ENCODE assay signal across 14 cellular contexts in genomic region chr22:27662359-27663030, GRCh38.
A peak's percentile ranks its signal among the peaks of the same experiment; 100 is the strongest.
DNase-seq lines count a peak whose midpoint lies in the region; ATAC-seq and TF ChIP-seq lines count a peak whose summit lies in the region.
"Had no signal": no experiment of that assay in that cellular context is flagged by ENCODE, and none has a peak within 500 bp of the region (broad histone marks: within the 10 kb centered on the region; RNA-seq: fewer than 3 reads in every experiment).

No MANE protein-coding gene starts in this region.

- H3K27ac ChIP-seq in neural progenitor cell: no peak overlapping the region
- H3K27ac ChIP-seq in CD4-positive, alpha-beta memory T cell (ENCODE audit: low read depth, low read length): no peak overlapping the region
- H3K27ac ChIP-seq: Peyer's patch had no signal

- no peaks in the 10 kb centered on the region for H3F3A ChIP-seq in neural progenitor cell (ENCODE audit: low read depth)

- no peaks in the 10 kb centered on the region for H4K20me1 ChIP-seq in neural progenitor cell (ENCODE audit: low read depth)

- H3K36me3 ChIP-seq in neural progenitor cell: no peaks in the 10 kb centered on the region
- no peaks in the 10 kb centered on the region for H3K36me3 ChIP-seq in CD4-positive, alpha-beta memory T cell (ENCODE audit: insufficient read depth, low read length)
- H3K36me3 ChIP-seq: Peyer's patch had no signal

- H3K27ac Mint-ChIP-seq in natural killer cell treated with Interleukin-12 subunit alpha and Interleukin-12 subunit beta and Interleukin-15 and Interleukin-18, amount 100 ng/mL, for 72 hours: no peak overlapping the region
- H3K27ac Mint-ChIP-seq in natural killer cell (no peak overlapping the region), neural progenitor cell (peak overlapping the region; percentile 70)
- H3K27ac Mint-ChIP-seq in CD4-positive, alpha-beta memory T cell: no peak overlapping the region
- H3K27ac Mint-ChIP-seq: activated naive CD8-positive, alpha-beta T cell treated with anti-CD3 and anti-CD28 coated beads, Interleukin-2, amount 50 U/mL, for 24 hours had no signal

- no peak overlapping the region for H3K9ac ChIP-seq in neural progenitor cell

- no peak for TF ChIP-seq CTCF in natural killer cell (IDR thresholded peaks at IDR 0.05)
- TF ChIP-seq CTCF in neural progenitor cell (IDR thresholded peaks at IDR 0.05): no peak

- no peak overlapping the region for H3K4me3 ChIP-seq in neural progenitor cell
- H3K4me3 ChIP-seq in CD4-positive, alpha-beta memory T cell (ENCODE audit: low read length in 2 of 2): no peak overlapping the region
- H3K4me3 ChIP-seq: Peyer's patch had no signal

- H3K9me3 ChIP-seq in neural progenitor cell (ENCODE audit: low read depth): no peaks in the 10 kb centered on the region
- H3K9me3 ChIP-seq in CD4-positive, alpha-beta memory T cell (ENCODE audit: control insufficient read depth in 1 of 2, low read length in 2 of 2): no peaks in the 10 kb centered on the region
- H3K9me3 ChIP-seq: Peyer's patch had no signal

- peaks cover 11 to 25% of the 10 kb centered on the region in 2 donors for H3K27me3 Mint-ChIP-seq in natural killer cell treated with Interleukin-12 subunit alpha and Interleukin-12 subunit beta and Interleukin-15 and Interleukin-18, amount 100 ng/mL, for 72 hours
- peaks cover 8 to 28% of the 10 kb centered on the region in 2 donors for H3K27me3 Mint-ChIP-seq in natural killer cell (ENCODE audit: low read depth in 2 of 2)
- peaks cover 12% of the 10 kb centered on the region for H3K27me3 Mint-ChIP-seq in neural progenitor cell (ENCODE audit: insufficient read depth, low read depth)
- peaks cover 2% of the 10 kb centered on the region in 2 donors for H3K27me3 Mint-ChIP-seq in CD4-positive, alpha-beta memory T cell
- H3K27me3 Mint-ChIP-seq: activated naive CD8-positive, alpha-beta T cell treated with anti-CD3 and anti-CD28 coated beads, Interleukin-2, amount 50 U/mL, for 24 hours had no signal

- H3K36me3 Mint-ChIP-seq in natural killer cell treated with Interleukin-12 subunit alpha and Interleukin-12 subunit beta and Interleukin-15 and Interleukin-18, amount 100 ng/mL, for 72 hours: no peaks in the 10 kb centered on the region
- H3K36me3 Mint-ChIP-seq in natural killer cell (no peaks in the 10 kb centered on the region), neural progenitor cell (peaks cover 2% of the 10 kb centered on the region)
- no peaks in the 10 kb centered on the region for H3K36me3 Mint-ChIP-seq in CD4-positive, alpha-beta memory T cell

- POLR2A ChIA-PET in CD4-positive, alpha-beta memory T cell (lab: Charles Lee; ENCODE audit: partially characterized antibody): no interaction called here

- ATAC-seq in natural killer cell treated with Interleukin-12 subunit alpha and Interleukin-12 subunit beta and Interleukin-15 and Interleukin-18, amount 100 ng/mL, for 72 hours: peak; percentile 22 to 48
- no peak for ATAC-seq in natural killer cell
- no peak for ATAC-seq in HG03159 (IDR thresholded peaks at IDR 0.05; ENCODE audit: unreplicated experiment)
- no peak for ATAC-seq in HG02840 (IDR thresholded peaks at IDR 0.05; ENCODE audit: low FRiP score, unreplicated experiment)
- ATAC-seq: activated naive CD8-positive, alpha-beta T cell treated with anti-CD3 and anti-CD28 coated beads, Interleukin-2, amount 50 U/mL, for 24 hours had no signal

- H3K79me2 ChIP-seq in neural progenitor cell (ENCODE audit: low read depth): no peaks in the 10 kb centered on the region

- no peak overlapping the region for H2AFZ ChIP-seq in neural progenitor cell (replicated peaks)

- H3K4me1 Mint-ChIP-seq in natural killer cell treated with Interleukin-12 subunit alpha and Interleukin-12 subunit beta and Interleukin-15 and Interleukin-18, amount 100 ng/mL, for 72 hours (ENCODE audit: low read depth in 2 of 2): no peaks in the 10 kb centered on the region
- H3K4me1 Mint-ChIP-seq in natural killer cell (no peaks in the 10 kb centered on the region), neural progenitor cell (peaks cover 29% of the 10 kb centered on the region)
- no peaks in the 10 kb centered on the region for H3K4me1 Mint-ChIP-seq in CD4-positive, alpha-beta memory T cell
- H3K4me1 Mint-ChIP-seq: activated naive CD8-positive, alpha-beta T cell treated with anti-CD3 and anti-CD28 coated beads, Interleukin-2, amount 50 U/mL, for 24 hours had no signal

- no peaks in the 10 kb centered on the region for H3K27me3 ChIP-seq in neural progenitor cell
- H3K27me3 ChIP-seq in CD4-positive, alpha-beta memory T cell (ENCODE audit: insufficient read depth, low read length): no peaks in the 10 kb centered on the region
- H3K27me3 ChIP-seq: Peyer's patch had no signal

- no peak for DNase-seq in natural killer cell treated with Interleukin-12 subunit alpha and Interleukin-12 subunit beta and Interleukin-15 and Interleukin-18, amount 100 ng/mL, for 72 hours (ENCODE audit: low spot score)
- no peak for DNase-seq in natural killer cell
- peak; percentile 91 for DNase-seq in cardiac septum (ENCODE audit: low spot score)
- DNase-seq in neural progenitor cell (ENCODE audit: low spot score): no peak
- no peak for DNase-seq in NCI-H526 (lab: John Stamatoyannopoulos, UW)
- DNase-seq in CD4-positive, alpha-beta memory T cell: no peak
- DNase-seq: activated naive CD8-positive, alpha-beta T cell treated with anti-CD3 and anti-CD28 coated beads, Interleukin-2, amount 50 U/mL, for 24 hours; DND-41; Kasumi-1; NCI-H2171 treated with DMSO at 0.1 percent for 48 hours; Peyer's patch; stimulated activated CD4-positive, alpha-beta T cell treated with anti-CD3 and anti-CD28 coated beads, Interleukin-4, amount 100 ng/mL, for 1 hour had no signal

- no peak overlapping the region for H3K4me3 Mint-ChIP-seq in natural killer cell treated with Interleukin-12 subunit alpha and Interleukin-12 subunit beta and Interleukin-15 and Interleukin-18, amount 100 ng/mL, for 72 hours
- H3K4me3 Mint-ChIP-seq in natural killer cell (no peak overlapping the region), neural progenitor cell (no peak overlapping the region)
- H3K4me3 Mint-ChIP-seq in CD4-positive, alpha-beta memory T cell: no peak overlapping the region
- H3K4me3 Mint-ChIP-seq: activated naive CD8-positive, alpha-beta T cell treated with anti-CD3 and anti-CD28 coated beads, Interleukin-2, amount 50 U/mL, for 24 hours had no signal

- H3K9me3 Mint-ChIP-seq in natural killer cell treated with Interleukin-12 subunit alpha and Interleukin-12 subunit beta and Interleukin-15 and Interleukin-18, amount 100 ng/mL, for 72 hours: peaks cover 3% of the 10 kb centered on the region
- H3K9me3 Mint-ChIP-seq in natural killer cell: peaks cover 0 to 2% of the 10 kb centered on the region in 2 donors
- peaks cover 6% of the 10 kb centered on the region for H3K9me3 Mint-ChIP-seq in neural progenitor cell
- H3K9me3 Mint-ChIP-seq in CD4-positive, alpha-beta memory T cell: peaks cover 2 to 24% (median 8%) of the 10 kb centered on the region in 8 donors

- H3K4me1 ChIP-seq in neural progenitor cell: peaks cover 4% of the 10 kb centered on the region
- H3K4me1 ChIP-seq in CD4-positive, alpha-beta memory T cell (ENCODE audit: insufficient read depth, low read length): no peaks in the 10 kb centered on the region

- intact Hi-C loops in natural killer cell (cut with micrococcal nuclease): no loop called here
- intact Hi-C loops in cardiac septum (cut with DNase I): loop anchor here (2.0 kb wide), 1 partner anchor 26 kb away; no protein-coding TSS in a partner anchor
- intact Hi-C loops in CD4-positive, alpha-beta memory T cell (cut with micrococcal nuclease): no loop called here

- CTCF ChIA-PET in CD4-positive, alpha-beta memory T cell (lab: Charles Lee; ENCODE audit: partially characterized antibody): no interaction called here

- no peak overlapping the region for H3K4me2 ChIP-seq in neural progenitor cell

Comparison
In these comparisons a context has a peak if more than half of its experiments do, and no peak if none do; other contexts are left out.
1. ATAC-seq: peak in natural killer cell treated with Interleukin-12 subunit alpha and Interleukin-12 subunit beta and Interleukin-15 and Interleukin-18, amount 100 ng/mL, for 72 hours (2 of 2); none in natural killer cell (0 of 3), HG03159 (single experiment) and HG02840 (single experiment).